In genomic region chr22:24324137-24324536, GRCh38 we compare ENCODE assay signal across 21 cellular contexts. TPM values are rescaled to one million over a fixed set of nuclear protein-coding genes. Genes with fewer than 3 reads are reported as not detected.
DNase-seq lines count a peak whose midpoint lies in the region; ATAC-seq and TF ChIP-seq lines count a peak whose summit lies in the region.
"Had no signal": no experiment of that assay in that cellular context is flagged by ENCODE, and none has a peak within 500 bp of the region (broad histone marks: within the 10 kb centered on the region; RNA-seq: fewer than 3 reads in every experiment).

No MANE protein-coding gene starts in this region.

- intact Hi-C loops in activated T-helper 1 cell treated with anti-CD3 and anti-CD28 coated beads, Interleukin-12 subunit alpha, Interleukin-12 subunit beta, Interleukin-2, Interleukin-4 antibody, amounts not matched to agents 30 ng/mL and 10 ng/mL and 1 ng/mL, durations not matched to agents 14 hours and 24 hours and 36 hours (cut with micrococcal nuclease) = no loop called here

- peak overlapping the region; percentile 56 for H3K27ac ChIP-seq in C4-2B
- peak overlapping the region; percentile 79 to 87 for H3K27ac ChIP-seq in liver (ENCODE audit: low read depth in 1 of 2, low read length in 2 of 2)

- peak overlapping the region; percentile 68 to 87 for H3K9ac ChIP-seq in liver (ENCODE audit: low read depth in 1 of 2, low read length in 2 of 2)

- TF ChIP-seq CTCF in C4-2B (conservative IDR thresholded peaks at IDR 0.05) = no peak
- no peak for TF ChIP-seq CTCF in liver (IDR thresholded peaks at IDR 0.05; ENCODE audit: low read depth, low read length, missing input control)

- peaks cover 6 to 28% (median 14%) of the 10 kb centered on the region in 4 donors for H3K4me1 ChIP-seq in liver (ENCODE audit: control insufficient read depth in 4 of 4, insufficient read depth in 4 of 4, low read length in 3 of 4)
- H3K4me1 ChIP-seq: HAP-1 had no signal

- peaks cover 38% of the 10 kb centered on the region for H3K4me1 Mint-ChIP-seq in activated CD4-positive, alpha-beta T cell treated with anti-CD3 and anti-CD28 coated beads, Interleukin-2, amount 10 ng/mL, durations not matched to agents 7 days and 5 days
- peaks cover 38% of the 10 kb centered on the region for H3K4me1 Mint-ChIP-seq in activated T-helper 1 cell treated with anti-CD3 and anti-CD28 coated beads, Interleukin-12 subunit alpha, Interleukin-12 subunit beta, Interleukin-2, Interleukin-4 antibody, amounts not matched to agents 30 ng/mL and 10 ng/mL and 1 ng/mL, durations not matched to agents 14 hours and 24 hours and 36 hours (ENCODE audit: low read depth)
- H3K4me1 Mint-ChIP-seq in activated CD8-positive, alpha-beta memory T cell treated with anti-CD3 and anti-CD28 coated beads, Interleukin-2, amount 10 ng/mL, durations not matched to agents 7 days and 5 days = peaks cover 26% of the 10 kb centered on the region

- POLR2A ChIA-PET in activated CD4-positive, alpha-beta T cell treated with anti-CD3 and anti-CD28 coated beads, Interleukin-2, amount 10 ng/mL, durations not matched to agents 7 days and 5 days (lab: Charles Lee) = no interaction called here

- no peaks in the 10 kb centered on the region for H3K9me3 ChIP-seq in liver (ENCODE audit: control insufficient read depth in 4 of 4, low read length in 3 of 4)
- H3K9me3 ChIP-seq: HAP-1, heart right ventricle had no signal

- TF ChIP-seq RAD21 in liver (IDR thresholded peaks at IDR 0.05) = no peak

- peaks cover 2 to 15% (median 8%) of the 10 kb centered on the region in 4 donors for H3K36me3 ChIP-seq in liver (ENCODE audit: control insufficient read depth in 4 of 4, insufficient read depth in 3 of 4, low read depth in 1 of 4, low read length in 3 of 4)

- no peak for ATAC-seq in GM21360 (IDR thresholded peaks at IDR 0.05; ENCODE audit: unreplicated experiment)
- ATAC-seq in activated CD8-positive, alpha-beta memory T cell treated with anti-CD3 and anti-CD28 coated beads, Interleukin-2, amount 10 ng/mL, durations not matched to agents 7 days and 5 days = no peak
- ATAC-seq: left cardiac atrium; PC-3; Right ventricle myocardium inferior; stimulated activated memory B cell treated with anti-CD40 and anti-IgM and Interleukin-4, amounts not matched to agents 10 μg/mL and 1 μg/mL and 100 μg/mL, for 72 hours had no signal

- CTCF ChIA-PET in activated CD4-positive, alpha-beta T cell treated with anti-CD3 and anti-CD28 coated beads, Interleukin-2, amount 10 ng/mL, durations not matched to agents 7 days and 5 days (lab: Charles Lee) = interaction anchor here (0.6 to 1.5 kb wide), 3 partner anchors 10 to 100 kb away, joined by 3 to 4 read pairs (median 3); no protein-coding TSS in a partner anchor
- CTCF ChIA-PET in activated CD8-positive, alpha-beta memory T cell treated with anti-CD3 and anti-CD28 coated beads, Interleukin-2, amount 10 ng/mL, durations not matched to agents 7 days and 5 days (lab: Charles Lee) = interaction anchor here (0.9 to 5.9 kb wide), 6 partner anchors 10 to 202 kb away, joined by 3 to 20 read pairs (median 4); no protein-coding TSS in a partner anchor

- no peaks in the 10 kb centered on the region for H3K27me3 Mint-ChIP-seq in activated CD4-positive, alpha-beta T cell treated with anti-CD3 and anti-CD28 coated beads, Interleukin-2, amount 10 ng/mL, durations not matched to agents 7 days and 5 days
- H3K27me3 Mint-ChIP-seq in activated T-helper 1 cell treated with anti-CD3 and anti-CD28 coated beads, Interleukin-12 subunit alpha, Interleukin-12 subunit beta, Interleukin-2, Interleukin-4 antibody, amounts not matched to agents 30 ng/mL and 10 ng/mL and 1 ng/mL, durations not matched to agents 14 hours and 24 hours and 36 hours (ENCODE audit: insufficient read depth) = no peaks in the 10 kb centered on the region
- no peaks in the 10 kb centered on the region for H3K27me3 Mint-ChIP-seq in activated CD8-positive, alpha-beta memory T cell treated with anti-CD3 and anti-CD28 coated beads, Interleukin-2, amount 10 ng/mL, durations not matched to agents 7 days and 5 days
- H3K27me3 Mint-ChIP-seq: naive B cell; stimulated activated memory B cell treated with anti-CD40 and anti-IgM and Interleukin-4, amounts not matched to agents 10 μg/mL and 1 μg/mL and 100 μg/mL, for 72 hours had no signal

- H3K27me3 ChIP-seq in liver (ENCODE audit: control insufficient read depth in 4 of 4, insufficient read depth in 4 of 4, low read length in 3 of 4) = no peaks in the 10 kb centered on the region
- H3K27me3 ChIP-seq: heart right ventricle had no signal

- peak overlapping the region; percentile 84 for H3K27ac Mint-ChIP-seq in activated CD4-positive, alpha-beta T cell treated with anti-CD3 and anti-CD28 coated beads, Interleukin-2, amount 10 ng/mL, durations not matched to agents 7 days and 5 days
- H3K27ac Mint-ChIP-seq in activated T-helper 1 cell treated with anti-CD3 and anti-CD28 coated beads, Interleukin-12 subunit alpha, Interleukin-12 subunit beta, Interleukin-2, Interleukin-4 antibody, amounts not matched to agents 30 ng/mL and 10 ng/mL and 1 ng/mL, durations not matched to agents 14 hours and 24 hours and 36 hours = peak overlapping the region; percentile 82
- no peak overlapping the region for H3K27ac Mint-ChIP-seq in activated CD8-positive, alpha-beta memory T cell treated with anti-CD3 and anti-CD28 coated beads, Interleukin-2, amount 10 ng/mL, durations not matched to agents 7 days and 5 days
- H3K27ac Mint-ChIP-seq: stimulated activated memory B cell treated with anti-CD40 and anti-IgM and Interleukin-4, amounts not matched to agents 10 μg/mL and 1 μg/mL and 100 μg/mL, for 72 hours had no signal

- no peaks in the 10 kb centered on the region for H3K9me3 Mint-ChIP-seq in activated CD4-positive, alpha-beta T cell treated with anti-CD3 and anti-CD28 coated beads, Interleukin-2, amount 10 ng/mL, durations not matched to agents 7 days and 5 days
- no peaks in the 10 kb centered on the region for H3K9me3 Mint-ChIP-seq in activated T-helper 1 cell treated with anti-CD3 and anti-CD28 coated beads, Interleukin-12 subunit alpha, Interleukin-12 subunit beta, Interleukin-2, Interleukin-4 antibody, amounts not matched to agents 30 ng/mL and 10 ng/mL and 1 ng/mL, durations not matched to agents 14 hours and 24 hours and 36 hours
- no peaks in the 10 kb centered on the region for H3K9me3 Mint-ChIP-seq in activated CD8-positive, alpha-beta memory T cell treated with anti-CD3 and anti-CD28 coated beads, Interleukin-2, amount 10 ng/mL, durations not matched to agents 7 days and 5 days (ENCODE audit: low read depth)
- H3K9me3 Mint-ChIP-seq: naive B cell; stimulated activated memory B cell treated with anti-CD40 and anti-IgM and Interleukin-4, amounts not matched to agents 10 μg/mL and 1 μg/mL and 100 μg/mL, for 72 hours had no signal

- 34% methylated on average over 8 of the region's 8 CpGs for WGBS in liver

- H3K4me3 ChIP-seq in liver (ENCODE audit: low read depth in 1 of 3, low read length in 3 of 3) = peak overlapping the region; percentile 27 to 58 (median 50)
- H3K4me3 ChIP-seq: HAP-1, heart right ventricle had no signal

- no peak for DNase-seq in activated CD4-positive, alpha-beta T cell treated with anti-CD3 and anti-CD28 coated beads, Interleukin-2, amount 10 ng/mL, durations not matched to agents 7 days and 5 days
- DNase-seq in activated CD4-positive, alpha-beta T cell treated with anti-CD3 and anti-CD28 coated beads, Interleukin-2, amount 50 U/mL, for 48 hours = no peak
- no peak for DNase-seq in activated T-helper 1 cell treated with anti-CD3 and anti-CD28 coated beads, Interleukin-12 subunit alpha, Interleukin-12 subunit beta, Interleukin-2, Interleukin-4 antibody, amounts not matched to agents 30 ng/mL and 10 ng/mL and 1 ng/mL, durations not matched to agents 14 hours and 24 hours and 36 hours (ENCODE audit: low spot score)
- DNase-seq in iPS-NIHi7 (ENCODE audit: extremely low spot score) = no peak
- no peak for DNase-seq in activated CD8-positive, alpha-beta memory T cell treated with anti-CD3 and anti-CD28 coated beads, Interleukin-2, amount 10 ng/mL, durations not matched to agents 7 days and 5 days
- DNase-seq: activated CD4-positive, CD25-positive, alpha-beta regulatory T cell treated with anti-CD3 and anti-CD28 coated beads, Interleukin-2, amount 50 U/mL, for 72 hours; activated CD8-positive, alpha-beta memory T cell treated with anti-CD3 and anti-CD28 coated beads, Interleukin-2, amount 50 U/mL, for 4 hours; C1 segment of cervical spinal cord; heart right ventricle; KG1; left cardiac atrium; naive B cell; NCI-H510A treated with DMSO at 0.1 percent for 48 hours; PC-3; retina had no signal

- H3K4me3 Mint-ChIP-seq in activated CD4-positive, alpha-beta T cell treated with anti-CD3 and anti-CD28 coated beads, Interleukin-2, amount 10 ng/mL, durations not matched to agents 7 days and 5 days = no peak overlapping the region
- H3K4me3 Mint-ChIP-seq in activated T-helper 1 cell treated with anti-CD3 and anti-CD28 coated beads, Interleukin-12 subunit alpha, Interleukin-12 subunit beta, Interleukin-2, Interleukin-4 antibody, amounts not matched to agents 30 ng/mL and 10 ng/mL and 1 ng/mL, durations not matched to agents 14 hours and 24 hours and 36 hours = peak overlapping the region; percentile 43
- no peak overlapping the region for H3K4me3 Mint-ChIP-seq in activated CD8-positive, alpha-beta memory T cell treated with anti-CD3 and anti-CD28 coated beads, Interleukin-2, amount 10 ng/mL, durations not matched to agents 7 days and 5 days
- H3K4me3 Mint-ChIP-seq: naive B cell; stimulated activated memory B cell treated with anti-CD40 and anti-IgM and Interleukin-4, amounts not matched to agents 10 μg/mL and 1 μg/mL and 100 μg/mL, for 72 hours had no signal

- H3K36me3 Mint-ChIP-seq in activated CD4-positive, alpha-beta T cell treated with anti-CD3 and anti-CD28 coated beads, Interleukin-2, amount 10 ng/mL, durations not matched to agents 7 days and 5 days (ENCODE audit: low read depth) = peaks cover 46% of the 10 kb centered on the region
- H3K36me3 Mint-ChIP-seq in activated T-helper 1 cell treated with anti-CD3 and anti-CD28 coated beads, Interleukin-12 subunit alpha, Interleukin-12 subunit beta, Interleukin-2, Interleukin-4 antibody, amounts not matched to agents 30 ng/mL and 10 ng/mL and 1 ng/mL, durations not matched to agents 14 hours and 24 hours and 36 hours (ENCODE audit: low read depth) = peaks cover 24% of the 10 kb centered on the region
- H3K36me3 Mint-ChIP-seq in activated CD8-positive, alpha-beta memory T cell treated with anti-CD3 and anti-CD28 coated beads, Interleukin-2, amount 10 ng/mL, durations not matched to agents 7 days and 5 days = peaks cover 31% of the 10 kb centered on the region

RNA-seq across cellular contexts. Expression of gene SPECC1L, which starts 53.5 kb away (rescaled TPM):
- 10 to 100 TPM; 53.1 to 59.5 TPM for total RNA-seq in activated CD4-positive, alpha-beta T cell treated with anti-CD3 and anti-CD28 coated beads, Interleukin-2, amount 10 ng/mL, durations not matched to agents 7 days and 5 days
- 40.3 and 40.4 TPM in 2 replicates for total RNA-seq in activated T-helper 1 cell treated with anti-CD3 and anti-CD28 coated beads, Interleukin-12 subunit alpha, Interleukin-12 subunit beta, Interleukin-2, Interleukin-4 antibody, amounts not matched to agents 30 ng/mL and 10 ng/mL and 1 ng/mL, durations not matched to agents 14 hours and 24 hours and 36 hours
- 10 to 100 TPM; 16.3 to 22.3 TPM for total RNA-seq in liver
- polyA plus RNA-seq in liver = 1 to 10 TPM; 5.4 to 8.2 TPM
- total RNA-seq in activated CD8-positive, alpha-beta memory T cell treated with anti-CD3 and anti-CD28 coated beads, Interleukin-2, amount 10 ng/mL, durations not matched to agents 7 days and 5 days = 10 to 100 TPM; 55.3 to 57.4 TPM
